In genomic region chr7:66429498-66430163, GRCh38 we compare ENCODE assay signal across 14 cellular contexts.
"Had no signal": no experiment of that assay in that cellular context is flagged by ENCODE, and none has a peak within 500 bp of the region (broad histone marks: within the 10 kb centered on the region; RNA-seq: fewer than 3 reads in every experiment).

No MANE protein-coding gene starts in this region.

- DNase-seq: activated B cell treated with CpG ODN at 0.5 μM for 24 hours; activated CD4-positive, alpha-beta T cell treated with anti-CD3 and anti-CD28 coated beads, Interleukin-2, amount 10 ng/mL, durations not matched to agents 24 days and 14 days; activated naive CD4-positive, alpha-beta T cell; activated naive CD8-positive, alpha-beta T cell treated with anti-CD3 and anti-CD28 coated beads, Interleukin-2, amount 10 ng/mL, durations not matched to agents 7 days and 5 days; dorsolateral prefrontal cortex; endodermal cell; islet precursor cell; left ventricle myocardium inferior; nephron progenitor cell; occipital lobe; stimulated activated naive CD8-positive, alpha-beta T cell treated with anti-CD3 and anti-CD28 coated beads, Interleukin-15, amount 100 ng/mL, for 72 hours; upper lobe of right lung had no signal

- H3K36me3 ChIP-seq: cardiac muscle cell, upper lobe of right lung had no signal

- H3K4me1 ChIP-seq: left ventricle myocardium inferior, upper lobe of right lung had no signal

- ATAC-seq: stimulated activated naive CD8-positive, alpha-beta T cell treated with anti-CD3 and anti-CD28 coated beads, Interleukin-15, amount 100 ng/mL, for 72 hours; upper lobe of right lung had no signal

- H3K9me3 ChIP-seq: left ventricle myocardium inferior, upper lobe of right lung had no signal

- H3K27me3 ChIP-seq: cardiac muscle cell, dorsolateral prefrontal cortex, upper lobe of right lung had no signal

- H3K27ac ChIP-seq: cardiac muscle cell, dorsolateral prefrontal cortex, left ventricle myocardium inferior, skin epidermis, upper lobe of right lung had no signal

- H3K4me3 ChIP-seq: cardiac muscle cell, dorsolateral prefrontal cortex, left ventricle myocardium inferior, skin epidermis, upper lobe of right lung had no signal
